In genomic region chr5:71601222-71602026, GRCh38 we compare ENCODE assay signal across 8 cellular contexts.
A peak's percentile ranks its signal among the peaks of the same experiment; 100 is the strongest.
DNase-seq lines count a peak whose midpoint lies in the region; ATAC-seq lines count a peak whose summit lies in the region.

No MANE protein-coding gene starts in this region.

- peak; percentile 86 for ATAC-seq in GM21447 (IDR thresholded peaks at IDR 0.05; ENCODE audit: unreplicated experiment)

- peak overlapping the region; percentile 48 for H3K27ac ChIP-seq in angular gyrus (ENCODE audit: low read depth, low read length)

- DNase-seq in EH (ENCODE audit: low read depth) (peak; percentile 96), HS-5 (ENCODE audit: low read depth) (peak; percentile 94), T-helper 2 cell (peak in 4 of 5 experiments; percentile 50 to 95 (median 55)), iPS-NIHi11 (ENCODE audit: low spot score) (peak; percentile 75), NCI-H2029 (lab: John Stamatoyannopoulos, UW) (no peak)
- peak; percentile 84 for DNase-seq in stimulated activated CD4-positive, alpha-beta T cell treated with anti-CD3 and anti-CD28 coated beads, Interleukin-1b, Interleukin-23, amount 100 ng/mL, for 48 hours
